Comparison of ENCODE assay signal across 2 cellular contexts in the genomic region with DNA sequence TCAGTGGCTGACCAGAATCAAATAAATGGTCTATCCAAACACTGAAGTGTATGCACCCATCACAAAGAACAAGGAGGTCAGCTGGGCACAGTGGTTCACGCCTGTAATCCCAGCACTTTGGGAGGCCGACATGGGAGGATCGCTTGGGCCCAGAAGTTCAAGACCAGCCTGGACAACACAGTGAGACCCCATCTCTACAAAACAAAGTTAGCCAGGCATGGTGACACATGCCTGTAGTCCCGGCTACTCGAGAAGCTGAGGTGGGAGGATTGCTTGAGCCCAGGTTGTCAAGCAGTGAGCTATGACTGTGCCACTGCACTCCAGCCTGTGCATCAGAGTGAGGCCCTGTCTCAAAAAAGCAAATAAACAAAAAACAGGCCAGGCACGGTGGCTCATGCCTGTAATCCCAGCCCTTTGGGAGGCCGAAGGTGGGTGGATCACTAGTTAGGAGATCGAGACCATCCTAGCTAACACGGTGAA.
TF ChIP-seq lines count a peak whose summit lies in the region.

No MANE protein-coding gene starts in this region.

TF ChIP-seq in GM23338, 12 proteins besides CTCF, POLR2A, EP300 and RAD21 (continued from another document and continues in another):
- TF ChIP-seq ZNF462 (CRISPR knock-in tag; IDR thresholded peaks at IDR 0.05) (no peak), EZH2phosphoT487 (IDR thresholded peaks at IDR 0.05; ENCODE audit: unreplicated experiment) (no peak), ZNF331 (CRISPR knock-in tag; IDR thresholded peaks at IDR 0.05; ENCODE audit: low read depth) (no peak), NANOG (IDR thresholded peaks at IDR 0.05; ENCODE audit: borderline replicate concordance) (no peak), REST (IDR thresholded peaks at IDR 0.05; ENCODE audit: unreplicated experiment) (no peak), POLR2AphosphoS5 (IDR thresholded peaks at IDR 0.05; ENCODE audit: low read depth) (no peak), STAT1 (IDR thresholded peaks at IDR 0.05; ENCODE audit: unreplicated experiment) (no peak), JUNB (IDR thresholded peaks at IDR 0.05; ENCODE audit: unreplicated experiment) (no peak), CREB1 (CRISPR knock-in tag; IDR thresholded peaks at IDR 0.05; ENCODE audit: low read depth) (no peak)

TF ChIP-seq in neural cell, 6 proteins besides CTCF, POLR2A, EP300 and RAD21 (continued from another document):
- TF ChIP-seq REST (IDR thresholded peaks at IDR 0.05; ENCODE audit: borderline replicate concordance) (no peak), SMC3 (conservative IDR thresholded peaks at IDR 0.05; ENCODE audit: poor library complexity) (no peak), TAF1 (IDR thresholded peaks at IDR 0.05; ENCODE audit: low read depth) (no peak), POLR2AphosphoS5 (IDR thresholded peaks at IDR 0.05) (no peak)
TF ChIP-seq in neural cell: peak in this region for 0.
